In the genomic region with DNA sequence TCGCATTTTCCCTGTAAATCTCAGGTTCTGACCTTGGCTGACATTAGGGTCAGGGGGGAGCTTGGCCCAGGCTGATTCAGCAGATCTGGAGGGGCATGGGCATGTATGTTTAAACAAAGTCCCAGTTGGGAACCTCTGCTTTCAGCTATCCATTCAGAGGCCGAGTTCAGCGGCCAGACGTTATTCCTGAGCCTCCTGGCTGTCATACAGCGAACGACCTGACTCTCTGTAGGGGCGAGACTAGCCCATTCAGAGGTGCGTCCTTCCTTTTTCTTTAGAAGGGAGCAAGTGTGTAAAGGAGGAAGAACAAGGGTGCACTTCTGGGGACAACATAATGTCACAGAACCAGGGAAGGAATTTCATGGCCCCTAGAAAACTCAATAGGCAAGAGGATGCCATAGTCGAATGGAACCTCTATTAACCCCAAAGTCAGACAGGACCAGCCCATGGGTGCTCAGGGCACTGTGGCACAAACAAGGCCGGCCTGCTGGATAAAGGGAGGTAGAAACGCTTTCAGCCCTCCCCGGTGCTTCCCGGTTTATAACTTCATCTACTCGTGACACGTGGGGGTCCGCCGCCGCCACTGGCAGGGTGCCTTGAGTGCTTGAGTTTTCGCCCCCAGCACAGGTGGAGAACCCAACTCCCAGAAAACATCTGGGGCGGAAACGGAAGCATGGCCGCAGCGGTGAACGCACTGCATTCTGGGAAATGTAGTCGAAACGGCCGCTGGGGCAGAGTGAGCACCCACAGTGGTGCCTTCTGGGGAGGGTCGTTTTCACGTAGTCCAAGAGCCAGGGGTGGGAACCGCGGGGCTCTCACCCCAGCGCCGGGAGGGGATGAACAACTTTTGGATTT, we compare ENCODE assay signal across 8 cellular contexts. TPM values are rescaled to one million over a fixed set of nuclear protein-coding genes. Genes with fewer than 3 reads are reported as not detected.
DNase-seq lines count a peak whose midpoint lies in the region; ATAC-seq and TF ChIP-seq lines count a peak whose summit lies in the region.

No MANE protein-coding gene starts in this region.

- peak; percentile 40 for DNase-seq in DMS79 treated with DMSO at 0.1 percent for 48 hours (lab: John Stamatoyannopoulos, UW)
- DNase-seq in LNCaP clone FGC (ENCODE audit: low read depth): no peak
- DNase-seq in activated CD4-positive, CD25-positive, alpha-beta regulatory T cell treated with anti-CD3 and anti-CD28 coated beads, Interleukin-2, amount 50 U/mL, for 16 hours (ENCODE audit: low read depth, low spot score): peak; percentile 61
- peak; percentile 60 for DNase-seq in central memory CD4-positive, alpha-beta T cell
- DNase-seq in kidney epithelial cell (ENCODE audit: low read depth): no peak
- peak; percentile 40 to 59 for DNase-seq in stimulated activated CD4-positive, alpha-beta T cell treated with anti-CD3 and anti-CD28 coated beads, Interleukin-1b, Interleukin-23, amount 100 ng/mL, for 1 hour (ENCODE audit: low read depth in 2 of 2)
- no peak for DNase-seq in amniotic stem cell (lab: John Stamatoyannopoulos, UW)

- ATAC-seq in GM21619 (IDR thresholded peaks at IDR 0.05; ENCODE audit: unreplicated experiment): peak; percentile 72

- TF ChIP-seq CTCF in LNCaP clone FGC (IDR thresholded peaks at IDR 0.05; ENCODE audit: control insufficient read depth, extremely low read depth, insufficient read depth) (no peak), kidney epithelial cell (IDR thresholded peaks at IDR 0.05; ENCODE audit: insufficient read depth, low read length, poor library complexity, severe bottlenecking) (no peak)

- no peaks in the 10 kb centered on the region for H3K36me3 ChIP-seq in kidney epithelial cell (ENCODE audit: control insufficient read depth, insufficient read depth, low read length)

- H3K4me3 ChIP-seq in LNCaP clone FGC (ENCODE audit: low read depth, low read length) (peak overlapping the region; percentile 25), kidney epithelial cell (ENCODE audit: low read depth, low read length) (peak overlapping the region; percentile 15)

- no peaks in the 10 kb centered on the region for H3K27me3 ChIP-seq in kidney epithelial cell (ENCODE audit: control insufficient read depth, insufficient read depth, low read length)

RNA-seq across cellular contexts. Expression of a gene that starts 33.2 kb away (rescaled TPM):
- 12.3 and 17.3 TPM in 2 replicates for total RNA-seq in kidney epithelial cell

Comparison
In these comparisons a context has a peak if more than half of its experiments do, and no peak if none do; other contexts are left out.
1. DNase-seq: peak in DMS79 treated with DMSO at 0.1 percent for 48 hours (single experiment), activated CD4-positive, CD25-positive, alpha-beta regulatory T cell treated with anti-CD3 and anti-CD28 coated beads, Interleukin-2, amount 50 U/mL, for 16 hours (single experiment), central memory CD4-positive, alpha-beta T cell (single experiment) and stimulated activated CD4-positive, alpha-beta T cell treated with anti-CD3 and anti-CD28 coated beads, Interleukin-1b, Interleukin-23, amount 100 ng/mL, for 1 hour (2 of 2); none in LNCaP clone FGC (single experiment), kidney epithelial cell (single experiment) and amniotic stem cell (single experiment).